26 cellular contexts compared by ENCODE assay signal in genomic region chr11:11810764-11811726, GRCh38. TPM values are rescaled to one million over a fixed set of nuclear protein-coding genes. Genes with fewer than 3 reads are reported as not detected.
DNase-seq lines count a peak whose midpoint lies in the region; ATAC-seq and TF ChIP-seq lines count a peak whose summit lies in the region.
"Had no signal": no experiment of that assay in that cellular context is flagged by ENCODE, and none has a peak within 500 bp of the region (broad histone marks: within the 10 kb centered on the region; RNA-seq: fewer than 3 reads in every experiment).

No MANE protein-coding gene starts in this region.

- H3K79me2 ChIP-seq in DND-41 (ENCODE audit: insufficient read depth, low read length) (no peaks in the 10 kb centered on the region), H9 (ENCODE audit: insufficient read depth, low read length) (no peaks in the 10 kb centered on the region)

- no peak overlapping the region for H2BK120ac ChIP-seq in H9 (ENCODE audit: low read depth, low read length, poor library complexity, severe bottlenecking)

- TF ChIP-seq CTCF in DND-41 (IDR thresholded peaks at IDR 0.05; ENCODE audit: borderline replicate concordance, extremely low read depth, low read length, poor library complexity, severe bottlenecking) (no peak), H9 (conservative IDR thresholded peaks at IDR 0.05) (no peak), endodermal cell (conservative IDR thresholded peaks at IDR 0.05) (no peak)

- H2BK15ac ChIP-seq in H9 (ENCODE audit: low read depth, low read length), result no peak overlapping the region

- 0 out of 4 replicates have a peak, but pooled peaks cover 0 to 3% of the 10 kb centered on the region in 2 experiments for H3K4me1 Mint-ChIP-seq in H9
- H3K4me1 Mint-ChIP-seq in endodermal cell, result no peaks in the 10 kb centered on the region
- H3K4me1 Mint-ChIP-seq: activated CD4-positive, alpha-beta T cell treated with anti-CD3 and anti-CD28 coated beads, Interleukin-2, amount 10 ng/mL, durations not matched to agents 24 days and 14 days had no signal

- H2AFZ ChIP-seq in DND-41 (ENCODE audit: low read depth, low read length) (no peak overlapping the region), H9 (ENCODE audit: low read length) (no peak overlapping the region)

- H3K4ac ChIP-seq in H9 (ENCODE audit: low read depth, low read length), result no peak overlapping the region

- no peaks in the 10 kb centered on the region for H3K23me2 ChIP-seq in H9 (ENCODE audit: insufficient read length, low read depth, low read length, poor library complexity, severe bottlenecking)

- no peak overlapping the region for H3K14ac ChIP-seq in H9 (ENCODE audit: insufficient read depth, low read length)

- H3K36me3 ChIP-seq in DND-41 (ENCODE audit: insufficient read depth, low read length), result no peaks in the 10 kb centered on the region
- no peaks in the 10 kb centered on the region for H3K36me3 ChIP-seq in endodermal cell (ENCODE audit: control insufficient read depth, insufficient read depth, low read length)
- H3K36me3 ChIP-seq: brain microvascular endothelial cell, esophagus muscularis mucosa, gastroesophageal sphincter, right atrium auricular region, suprapubic skin had no signal

- H4K20me1 ChIP-seq in DND-41 (ENCODE audit: insufficient read depth, low read length), result no peaks in the 10 kb centered on the region
- no peaks in the 10 kb centered on the region for H4K20me1 ChIP-seq in H9 (ENCODE audit: control insufficient read depth, insufficient read depth, insufficient read length)

- H2BK20ac ChIP-seq in H9 (ENCODE audit: low read depth, low read length, poor library complexity, severe bottlenecking), result no peak overlapping the region

- H3K9ac ChIP-seq in DND-41 (ENCODE audit: low read depth, low read length), result no peak overlapping the region
- H3K9ac ChIP-seq in H9 (ENCODE audit: extremely low read depth, insufficient read length, low read length), result no peak overlapping the region
- H3K9ac ChIP-seq in endodermal cell (ENCODE audit: extremely low read depth, low read length, poor library complexity, severe bottlenecking), result no peak overlapping the region

- H4K91ac ChIP-seq in H9 (ENCODE audit: insufficient read length, low read depth, low read length), result no peak overlapping the region

- H2AK5ac ChIP-seq in H9 (ENCODE audit: insufficient read length, low read length), result no peak overlapping the region

- no peak overlapping the region for H3K23ac ChIP-seq in H9 (ENCODE audit: insufficient read length, low read depth, low read length)

- no peak overlapping the region for H3K56ac ChIP-seq in H9 (ENCODE audit: insufficient read length, low read depth, low read length)

- H3K27me3 ChIP-seq in DND-41 (ENCODE audit: insufficient read depth, low read length, poor library complexity) (peaks cover 8% of the 10 kb centered on the region), H9 (ENCODE audit: insufficient read depth, low read length) (no peaks in the 10 kb centered on the region), endodermal cell (ENCODE audit: control insufficient read depth, insufficient read depth, low read length, poor library complexity, severe bottlenecking) (no peaks in the 10 kb centered on the region)
- H3K27me3 ChIP-seq: brain microvascular endothelial cell, esophagus muscularis mucosa, gastroesophageal sphincter, right atrium auricular region, suprapubic skin had no signal

- no peak overlapping the region for H4K5ac ChIP-seq in H9 (ENCODE audit: insufficient read length, low read depth, low read length)

- DNase-seq in DND-41, result peak; percentile 18
- DNase-seq in H9, result peak; percentile 91
- DNase-seq in endodermal cell, result peak; percentile 84
- peak; percentile 76 for DNase-seq in posterior vena cava (ENCODE audit: low spot score)
- DNase-seq in substantia nigra (lab: John Stamatoyannopoulos, UW), result no peak
- no peak for DNase-seq in NK-92 (lab: John Stamatoyannopoulos, UW; ENCODE audit: unreplicated experiment)
- DNase-seq: activated CD8-positive, alpha-beta memory T cell treated with anti-CD3 and anti-CD28 coated beads, Interleukin-2, amount 50 U/mL, for 48 hours; activated effector memory CD4-positive, alpha-beta T cell treated with Interleukin-2 at 50 U/mL for 16 hours; brain microvascular endothelial cell; CD8-positive, alpha-beta T cell; DMS53; effector memory CD4-positive, alpha-beta T cell; hypothalamus; Karpas-422; mammary epithelial cell; NCI-H1092 treated with DMSO at 0.1 percent for 48 hours; NCI-H1930; occipital lobe; PC-3; SHP77 had no signal

- H3K4me1 ChIP-seq in DND-41 (ENCODE audit: insufficient read depth, low read length) (peaks cover 9% of the 10 kb centered on the region; the same call in 1 of the 2 replicates), H9 (ENCODE audit: insufficient read depth, low read length) (no peaks in the 10 kb centered on the region), endodermal cell (ENCODE audit: control insufficient read depth, insufficient read depth, low read length) (no peaks in the 10 kb centered on the region)
- H3K4me1 ChIP-seq: suprapubic skin had no signal

- H3K27ac Mint-ChIP-seq in H9 (no peak overlapping the region), endodermal cell (no peak overlapping the region)
- H3K27ac Mint-ChIP-seq: activated CD4-positive, alpha-beta T cell treated with anti-CD3 and anti-CD28 coated beads, Interleukin-2, amount 10 ng/mL, durations not matched to agents 24 days and 14 days; CD8-positive, alpha-beta T cell had no signal

- no peak overlapping the region for H2BK12ac ChIP-seq in H9 (ENCODE audit: insufficient read length, low read depth, low read length)

- no peaks in the 10 kb centered on the region for H3K79me1 ChIP-seq in H9 (ENCODE audit: insufficient read depth, low read depth, low read length, poor library complexity, severe bottlenecking)

- H3T11ph ChIP-seq in H9 (ENCODE audit: low read length), result no peak overlapping the region

- WGBS in H9 (ENCODE audit: extremely low coverage, insufficient read length, low lambda C conversion rate), result no CpG with 5 or more reads among the region's 35 CpGs
- 92 to 94% methylated on average over 25 to 34 of the region's 35 CpGs for WGBS in endodermal cell (ENCODE audit: insufficient coverage in 1 of 2, insufficient read length in 1 of 2), 2 experiments

- no peak for ATAC-seq in DND-41 (ENCODE audit: insufficient read depth, low read depth)
- ATAC-seq in HG02884 (IDR thresholded peaks at IDR 0.05; ENCODE audit: unreplicated experiment), result no peak
- ATAC-seq: CD8-positive, alpha-beta T cell; gastroesophageal sphincter; PC-3 had no signal

- H3K27ac ChIP-seq in DND-41 (ENCODE audit: low read length) (no peak overlapping the region), H9 (ENCODE audit: insufficient read length, low read depth, low read length) (no peak overlapping the region), endodermal cell (ENCODE audit: low read depth, low read length) (no peak overlapping the region), substantia nigra (ENCODE audit: low read depth, low read length, poor library complexity, severe bottlenecking) (no peak overlapping the region)
- H3K27ac ChIP-seq: brain microvascular endothelial cell, esophagus muscularis mucosa, suprapubic skin had no signal

- H3K9me3 Mint-ChIP-seq in H9 (no peaks in the 10 kb centered on the region; a peak in 1 of 5 replicates), endodermal cell (no peaks in the 10 kb centered on the region)
- H3K9me3 Mint-ChIP-seq: activated CD4-positive, alpha-beta T cell treated with anti-CD3 and anti-CD28 coated beads, Interleukin-2, amount 10 ng/mL, durations not matched to agents 24 days and 14 days; CD8-positive, alpha-beta T cell had no signal

- H4K8ac ChIP-seq in H9 (replicated peaks; ENCODE audit: insufficient read length, low read depth, low read length), result no peak overlapping the region

- H3K4me2 ChIP-seq in DND-41 (ENCODE audit: insufficient read depth, low read length), result no peak overlapping the region
- no peak overlapping the region for H3K4me2 ChIP-seq in H9 (ENCODE audit: insufficient read depth, insufficient read length, low read length)

- intact Hi-C loops in posterior vena cava (cut with DNase I), result no loop called here

- H3K4me3 Mint-ChIP-seq in H9, result no peak overlapping the region
- no peak overlapping the region for H3K4me3 Mint-ChIP-seq in endodermal cell
- H3K4me3 Mint-ChIP-seq: activated CD4-positive, alpha-beta T cell treated with anti-CD3 and anti-CD28 coated beads, Interleukin-2, amount 10 ng/mL, durations not matched to agents 24 days and 14 days; CD8-positive, alpha-beta T cell had no signal

- H2BK5ac ChIP-seq in H9 (ENCODE audit: insufficient read length, low read length), result no peak overlapping the region

- H3K36me3 Mint-ChIP-seq in H9 (ENCODE audit: insufficient read depth in 1 of 3, low read depth in 3 of 3), result no peaks in the 10 kb centered on the region
- H3K36me3 Mint-ChIP-seq in endodermal cell (ENCODE audit: low read depth), result no peaks in the 10 kb centered on the region
- H3K36me3 Mint-ChIP-seq: CD8-positive, alpha-beta T cell had no signal

- no peak overlapping the region for H3K4me3 ChIP-seq in DND-41 (ENCODE audit: low read depth in 1 of 2, low read length in 2 of 2)
- no peak overlapping the region for H3K4me3 ChIP-seq in endodermal cell (ENCODE audit: low read length)
- H3K4me3 ChIP-seq: esophagus muscularis mucosa, gastroesophageal sphincter, right atrium auricular region, suprapubic skin had no signal

- H3K27me3 Mint-ChIP-seq in H9 (ENCODE audit: low read depth) (no peaks in the 10 kb centered on the region; the same call in 1 of the 2 replicates), endodermal cell (ENCODE audit: insufficient read depth) (peaks cover 12% of the 10 kb centered on the region)

- H3K9me3 ChIP-seq in DND-41 (ENCODE audit: insufficient read depth, low read length, severe bottlenecking) (no peaks in the 10 kb centered on the region), H9 (ENCODE audit: control insufficient read depth, low read depth, low read length) (no peaks in the 10 kb centered on the region), endodermal cell (ENCODE audit: control insufficient read depth, low read length) (no peaks in the 10 kb centered on the region)
- H3K9me3 ChIP-seq: esophagus muscularis mucosa, gastroesophageal sphincter, right atrium auricular region, suprapubic skin had no signal

- H3K18ac ChIP-seq in H9 (ENCODE audit: insufficient read length, low read depth, low read length), result no peak overlapping the region

RNA-seq across cellular contexts. Expression of gene USP47, which starts 30.7 kb away (rescaled TPM):
- total RNA-seq in H9 (2021), result 24.3 and 26.7 TPM in 2 replicates
- total RNA-seq in endodermal cell, result 10 to 100 TPM; 26.3 to 26.9 TPM
- polyA plus RNA-seq in endodermal cell (2013, experiment 1 of 2), result 43.5 TPM
- 47.6 TPM for polyA plus RNA-seq in endodermal cell (2013, experiment 2 of 2)
- total RNA-seq in posterior vena cava, result 10 to 100 TPM; 49.4 to 57.8 TPM

Comparison
In these comparisons a context has a peak if more than half of its experiments do, and no peak if none do; other contexts are left out.
1. DNase-seq: peak in DND-41 (single experiment), H9 (single experiment), endodermal cell (single experiment) and posterior vena cava (single experiment); none in substantia nigra (0 of 49) and NK-92 (single experiment).